Comparison of ENCODE assay signal across 18 cellular contexts in the genomic region with DNA sequence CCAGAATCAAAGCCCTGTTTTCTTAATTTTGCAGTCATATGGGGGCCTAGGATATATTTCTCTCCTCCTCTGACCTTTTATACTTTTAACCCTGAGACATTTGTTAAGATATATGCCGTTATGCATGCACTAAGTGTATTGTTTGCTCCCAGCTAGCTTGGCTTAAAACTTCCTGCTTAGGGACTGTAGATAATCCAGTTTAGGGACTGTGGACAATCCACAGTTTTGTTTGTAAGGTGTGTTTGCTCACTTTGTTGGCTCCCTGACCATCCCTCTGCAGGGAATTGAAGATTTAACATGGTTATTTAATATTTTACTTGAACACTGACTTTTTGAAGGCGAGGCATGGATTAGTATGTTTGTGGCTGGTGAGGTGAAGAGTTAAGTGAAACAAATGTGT.
DNase-seq lines count a peak whose midpoint lies in the region; ATAC-seq and TF ChIP-seq lines count a peak whose summit lies in the region.
"Had no signal": no experiment of that assay in that cellular context is flagged by ENCODE, and none has a peak within 500 bp of the region (broad histone marks: within the 10 kb centered on the region; RNA-seq: fewer than 3 reads in every experiment).

No MANE protein-coding gene starts in this region.

- CTCF ChIA-PET in CD4-positive, alpha-beta T cell (lab: Charles Lee): no interaction called here

- H3K9me3 Mint-ChIP-seq in CD4-positive, alpha-beta T cell: no peaks in the 10 kb centered on the region

- no peak overlapping the region for H3K27ac Mint-ChIP-seq in CD4-positive, alpha-beta T cell
- H3K27ac Mint-ChIP-seq: CD4-positive, CD25-positive, alpha-beta regulatory T cell; IgD-negative memory B cell had no signal

- no peaks in the 10 kb centered on the region for H3K36me3 Mint-ChIP-seq in CD4-positive, alpha-beta T cell (ENCODE audit: low read depth)
- H3K36me3 Mint-ChIP-seq: CD4-positive, CD25-positive, alpha-beta regulatory T cell; IgD-negative memory B cell had no signal

- no peak overlapping the region for H3K4me3 Mint-ChIP-seq in CD4-positive, alpha-beta T cell
- H3K4me3 Mint-ChIP-seq: CD4-positive, CD25-positive, alpha-beta regulatory T cell; IgD-negative memory B cell had no signal

- H3K9me3 ChIP-seq in CD4-positive, alpha-beta T cell (ENCODE audit: control insufficient read depth, low read length): no peaks in the 10 kb centered on the region
- H3K9me3 ChIP-seq: BE2C, Caco-2 had no signal

- POLR2A ChIA-PET in CD4-positive, alpha-beta T cell (lab: Charles Lee): no interaction called here

- intact Hi-C loops in CD4-positive, alpha-beta T cell (cut with DNase I, micrococcal nuclease): no loop called here

- TF ChIP-seq CTCF in LNCaP clone FGC (IDR thresholded peaks at IDR 0.05; ENCODE audit: control insufficient read depth, extremely low read depth, insufficient read depth): no peak
- TF ChIP-seq CTCF in VCaP (conservative IDR thresholded peaks at IDR 0.05): no peak
- TF ChIP-seq CTCF in CD4-positive, alpha-beta T cell (IDR thresholded peaks at IDR 0.05): no peak

- no peak overlapping the region for H3K4me3 ChIP-seq in LNCaP clone FGC (ENCODE audit: low read depth, low read length)

- no peaks in the 10 kb centered on the region for H3K4me1 Mint-ChIP-seq in CD4-positive, alpha-beta T cell (ENCODE audit: low read depth)
- H3K4me1 Mint-ChIP-seq: CD4-positive, CD25-positive, alpha-beta regulatory T cell; IgD-negative memory B cell had no signal

- peak; percentile 42 for ATAC-seq in left lobe of liver
- no peak for ATAC-seq in HG03039 (IDR thresholded peaks at IDR 0.05; ENCODE audit: unreplicated experiment)
- ATAC-seq in CD4-positive, alpha-beta T cell (ENCODE audit: poor library complexity): no peak
- ATAC-seq: HCT116, HepG2 had no signal

- no peaks in the 10 kb centered on the region for H3K27me3 ChIP-seq in CD4-positive, alpha-beta T cell (ENCODE audit: control insufficient read depth, insufficient read depth, low read length)
- H3K27me3 ChIP-seq: BE2C had no signal

- peak overlapping the region; percentile 32; the same call in 1 of the 2 replicates for H3K27ac ChIP-seq in VCaP
- H3K27ac ChIP-seq in CD4-positive, alpha-beta T cell (ENCODE audit: low read depth, low read length): no peak overlapping the region

- peak; percentile 39 for DNase-seq in LNCaP clone FGC (ENCODE audit: low read depth)
- no peak for DNase-seq in left lobe of liver (ENCODE audit: low spot score)
- DNase-seq in UCSD-AML1 (lab: John Stamatoyannopoulos, UW; ENCODE audit: unreplicated experiment): no peak
- DNase-seq in SK-N-DZ (ENCODE audit: low spot score): no peak
- DNase-seq in CD4-positive, alpha-beta T cell: no peak
- DNase-seq: ACHN; BE2C; C1 segment of cervical spinal cord; Caco-2; CD4-positive, CD25-positive, alpha-beta regulatory T cell; GDM1; GOT3; H7 had no signal

- peaks cover 27% of the 10 kb centered on the region for H3K27me3 Mint-ChIP-seq in CD4-positive, alpha-beta T cell
